Comparison of ENCODE assay signal across 1 cellular context in genomic region chr9:14361074-14361473, GRCh38.
TF ChIP-seq lines count a peak whose summit lies in the region.

No MANE protein-coding gene starts in this region.

TF ChIP-seq in H1, 55 proteins besides CTCF, POLR2A, EP300 and RAD21 (continued from another document):
- TF ChIP-seq CHD7 (IDR thresholded peaks at IDR 0.05; ENCODE audit: insufficient replicate concordance, low read length) = no peak
- no peak for TF ChIP-seq CEBPB (IDR thresholded peaks at IDR 0.05; ENCODE audit: low read depth, low read length)
- no peak for TF ChIP-seq BCL11A (IDR thresholded peaks at IDR 0.05; ENCODE audit: low read depth in 2 of 2, low read length in 2 of 2)
- no peak for TF ChIP-seq ATF3 (IDR thresholded peaks at IDR 0.05; ENCODE audit: insufficient read depth, low read depth, low read length)
- TF ChIP-seq USF2 (IDR thresholded peaks at IDR 0.05; ENCODE audit: low read length) = no peak
- no peak for TF ChIP-seq TAF1 (IDR thresholded peaks at IDR 0.05; ENCODE audit: low read depth, low read length)
- TF ChIP-seq PHF8 (conservative IDR thresholded peaks at IDR 0.05; ENCODE audit: low read depth, low read length) = no peak
- no peak for TF ChIP-seq MAX (IDR thresholded peaks at IDR 0.05)
- TF ChIP-seq KDM1A (IDR thresholded peaks at IDR 0.05; ENCODE audit: borderline replicate concordance, low read length) = no peak
- no peak for TF ChIP-seq SRF (IDR thresholded peaks at IDR 0.05; ENCODE audit: low read depth, low read length)
- no peak for TF ChIP-seq SIX5 (IDR thresholded peaks at IDR 0.05; ENCODE audit: low read depth, low read length)
- no peak for TF ChIP-seq NRF1 (IDR thresholded peaks at IDR 0.05; ENCODE audit: low read depth, low read length)
- no peak for TF ChIP-seq E2F6 (IDR thresholded peaks at IDR 0.05)
- no peak for TF ChIP-seq SP4 (IDR thresholded peaks at IDR 0.05; ENCODE audit: low read length)
